Comparison of ENCODE assay signal across 19 cellular contexts in genomic region chr14:102891556-102891955, GRCh38. TPM values are rescaled to one million over a fixed set of nuclear protein-coding genes. Genes with fewer than 3 reads are reported as not detected.
DNase-seq lines count a peak whose midpoint lies in the region; ATAC-seq and TF ChIP-seq lines count a peak whose summit lies in the region.
"Had no signal": no experiment of that assay in that cellular context is flagged by ENCODE, and none has a peak within 500 bp of the region (broad histone marks: within the 10 kb centered on the region; RNA-seq: fewer than 3 reads in every experiment).

No MANE protein-coding gene starts in this region.

- DNase-seq in AG08396 (ENCODE audit: low spot score) (peak; percentile 57), GM04504 (ENCODE audit: low read depth) (peak; percentile 53), amniotic epithelial cell (ENCODE audit: low read depth) (peak; percentile 70), fibroblast of villous mesenchyme (ENCODE audit: low read depth) (peak; percentile 45), DMS114 treated with DMSO at 0.1 percent for 48 hours (lab: John Stamatoyannopoulos, UW; ENCODE audit: unreplicated experiment) (no peak)
- no peak for DNase-seq in stimulated activated CD4-positive, alpha-beta T cell treated with anti-CD3 and anti-CD28 coated beads, Interleukin-4, amount 100 ng/mL, for 24 hours
- DNase-seq: amygdala; glutamatergic neuron; lower lobe of right lung; MG63; naive thymus-derived CD8-positive, alpha-beta T cell; NCI-H1694; NCI-H510A; testis had no signal

- H3K4me3 ChIP-seq in fibroblast of villous mesenchyme (ENCODE audit: low read depth, low read length) (no peak overlapping the region), gastroesophageal sphincter (no peak overlapping the region)
- H3K4me3 ChIP-seq: BLaER1 treated with 17β-estradiol and CSF1 and Interleukin-3, amounts not matched to agents 10 nM and 100 nM; lower lobe of right lung; MG63; SJSA1; testis had no signal

- TF ChIP-seq EP300 in gastroesophageal sphincter (IDR thresholded peaks at IDR 0.05), result no peak

- no peaks in the 10 kb centered on the region for H3K9me3 ChIP-seq in gastroesophageal sphincter
- H3K9me3 ChIP-seq: BLaER1 treated with 17β-estradiol and CSF1 and Interleukin-3, amounts not matched to agents 10 nM and 100 nM; lower lobe of right lung; MG63; SJSA1; testis had no signal

- no peaks in the 10 kb centered on the region for H3K27me3 ChIP-seq in gastroesophageal sphincter
- H3K27me3 ChIP-seq: BLaER1 treated with 17β-estradiol and CSF1 and Interleukin-3, amounts not matched to agents 10 nM and 100 nM; MG63; SJSA1; testis had no signal

- WGBS in gastroesophageal sphincter (ENCODE audit: low coverage in 1 of 2), 2 donors, result 72 to 79% methylated on average over 4 of the region's 4 CpGs

- TF ChIP-seq CTCF in fibroblast of villous mesenchyme (IDR thresholded peaks at IDR 0.05; ENCODE audit: insufficient read depth, low read depth, low read length), result no peak
- no peak for TF ChIP-seq CTCF in gastroesophageal sphincter (IDR thresholded peaks at IDR 0.05)

- TF ChIP-seq POLR2A in gastroesophageal sphincter (IDR thresholded peaks at IDR 0.05), result no peak

- H3K4me1 ChIP-seq in gastroesophageal sphincter, result peaks cover 0 to 16% (median 14%) of the 10 kb centered on the region in 3 donors
- H3K4me1 ChIP-seq: lower lobe of right lung, testis had no signal

- ATAC-seq in GM19328 (IDR thresholded peaks at IDR 0.05; ENCODE audit: unreplicated experiment), result no peak
- ATAC-seq in gastroesophageal sphincter, result no peak
- ATAC-seq: activated CD4-positive, CD25-positive, alpha-beta regulatory T cell treated with anti-CD3 and anti-CD28 coated beads, Interleukin-2, amount 50 U/mL, for 24 hours; lower lobe of right lung; naive thymus-derived CD8-positive, alpha-beta T cell had no signal

- H3K27ac ChIP-seq in gastroesophageal sphincter, result no peak overlapping the region
- H3K27ac ChIP-seq: BLaER1 treated with 17β-estradiol and CSF1 and Interleukin-3, amounts not matched to agents 10 nM and 100 nM; lower lobe of right lung; SJSA1; testis had no signal

- peaks cover 0 to 41% of the 10 kb centered on the region in 2 donors for H3K36me3 ChIP-seq in gastroesophageal sphincter
- H3K36me3 ChIP-seq: MG63 had no signal

RNA-seq across cellular contexts. Expression of gene AMN, which starts 30.9 kb away (rescaled TPM):
- under 0.01 and 0.43 TPM in 2 replicates for total RNA-seq in fibroblast of villous mesenchyme
- under 1 TPM in 1 of 4 donors, not detected in 3; 0.59 TPM for total RNA-seq in gastroesophageal sphincter
- total RNA-seq: SJSA1 had no signal

Comparison
In these comparisons a context has a peak if more than half of its experiments do, and no peak if none do; other contexts are left out.
1. DNase-seq: peak in AG08396 (single experiment), GM04504 (single experiment), amniotic epithelial cell (single experiment) and fibroblast of villous mesenchyme (single experiment); none in stimulated activated CD4-positive, alpha-beta T cell treated with anti-CD3 and anti-CD28 coated beads, Interleukin-4, amount 100 ng/mL, for 24 hours (single experiment) and DMS114 treated with DMSO at 0.1 percent for 48 hours (single experiment).